In the genomic region with DNA sequence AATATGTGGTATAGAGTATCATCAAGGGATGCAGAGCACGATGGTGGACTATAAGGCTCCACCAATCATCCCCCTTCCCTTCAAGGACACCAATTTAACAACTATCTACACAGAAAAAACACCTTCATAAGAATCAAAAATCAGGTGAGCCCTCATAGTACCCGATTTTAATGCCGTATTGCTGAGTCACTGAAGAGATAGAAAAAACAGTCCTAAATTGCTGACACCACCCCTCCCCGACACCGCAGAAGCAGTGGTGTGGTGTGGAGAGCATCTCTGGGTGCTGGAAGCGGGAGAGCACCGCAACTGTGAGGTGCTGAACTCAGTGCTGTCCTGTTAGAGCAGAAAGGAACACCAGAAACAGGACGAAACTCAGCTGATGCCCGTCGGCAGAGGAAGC, we compare ENCODE assay signal across 2 cellular contexts.
TF ChIP-seq lines count a peak whose summit lies in the region.

No MANE protein-coding gene starts in this region.

TF ChIP-seq in WTC11, 78 proteins besides CTCF, POLR2A, EP300 and RAD21:
- TF ChIP-seq ZNF416 (CRISPR knock-in tag; IDR thresholded peaks at IDR 0.05) (no peak), ZNF423 (CRISPR knock-in tag; IDR thresholded peaks at IDR 0.05) (no peak)

TF ChIP-seq in H1, 55 proteins besides CTCF, POLR2A, EP300 and RAD21:
- TF ChIP-seq RBBP5 (IDR thresholded peaks at IDR 0.05; ENCODE audit: borderline replicate concordance, low read depth, low read length) (no peak), BACH1 (IDR thresholded peaks at IDR 0.05; ENCODE audit: low read length) (peak; percentile 53; the same call in 1 of the 2 replicates)
